In the genomic region with DNA sequence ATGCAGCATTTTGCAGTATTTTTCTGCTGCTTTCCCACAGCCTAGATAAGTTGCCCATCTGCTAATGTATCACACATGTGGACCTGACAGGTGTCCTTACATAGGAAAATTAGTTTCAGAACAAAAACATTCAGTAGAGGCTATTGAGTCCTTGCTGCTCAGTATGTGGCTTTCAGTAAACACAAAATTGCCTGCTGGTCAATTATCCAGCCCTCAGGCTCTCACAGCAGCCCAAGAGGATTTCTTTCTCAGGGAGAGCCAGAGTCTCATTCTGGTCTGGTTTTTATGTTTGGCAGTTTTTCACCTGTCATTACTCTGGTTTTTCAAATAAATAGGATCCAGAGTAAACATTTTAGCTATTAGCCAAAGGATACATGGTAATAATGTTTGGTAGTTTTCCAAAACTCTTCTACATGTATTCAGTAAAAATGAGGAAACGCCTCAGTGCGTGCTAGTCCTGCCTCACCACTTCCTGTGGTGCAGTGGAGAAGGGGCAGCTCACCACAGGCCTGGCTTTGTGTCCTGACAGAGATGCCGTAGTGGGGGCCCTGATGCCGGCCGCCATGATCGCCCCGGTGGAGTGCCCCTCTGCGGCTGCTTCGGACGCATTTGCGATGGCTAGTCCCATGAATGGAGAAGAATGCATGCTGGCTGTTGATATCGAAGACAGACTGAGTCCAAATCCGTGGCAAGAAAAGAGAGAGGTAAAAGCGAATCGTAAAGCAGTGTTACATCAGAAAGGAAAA, we compare ENCODE assay signal across 8 cellular contexts.
A peak's percentile ranks its signal among the peaks of the same experiment; 100 is the strongest.
DNase-seq lines count a peak whose midpoint lies in the region; ATAC-seq and TF ChIP-seq lines count a peak whose summit lies in the region.
"Not testable (repeated sequence)": the region's sequence is repeated elsewhere in the genome, so short reads cannot be mapped to it uniquely, and the experiment has no call there.

No MANE protein-coding gene starts in this region.

- H3K27me3 ChIP-seq in dorsolateral prefrontal cortex; naive thymus-derived CD4-positive, alpha-beta T cell (ENCODE audit: control insufficient read depth in 2 of 2, insufficient read depth in 2 of 2, low read length in 2 of 2): not testable (repeated sequence)

- H3K9me3 Mint-ChIP-seq in naive thymus-derived CD4-positive, alpha-beta T cell: not testable (repeated sequence)

- peak; percentile 42 for DNase-seq in GF-D8 (lab: John Stamatoyannopoulos, UW)
- DNase-seq in NCI-H128 (lab: John Stamatoyannopoulos, UW; ENCODE audit: unreplicated experiment): peak; percentile 5
- DNase-seq in OCI-M1 (lab: John Stamatoyannopoulos, UW): peak; percentile 88
- DNase-seq in activated CD8-positive, alpha-beta memory T cell treated with anti-CD3 and anti-CD28 coated beads, Interleukin-2, amount 50 U/mL, for 4 hours: peak; percentile 52
- DNase-seq in dorsolateral prefrontal cortex: peak in 2 of 10 donors; percentile 19 to 36
- peak in 6 of 9 donors; percentile 21 to 67 (median 38) for DNase-seq in naive thymus-derived CD4-positive, alpha-beta T cell
- peak in 4 of 6 experiments; percentile 11 to 24 (median 20) for DNase-seq in stimulated activated naive CD4-positive, alpha-beta T cell (lab: John Stamatoyannopoulos, UW)

- intact Hi-C loops in dorsolateral prefrontal cortex (cut with DNase I); naive thymus-derived CD4-positive, alpha-beta T cell (cut with micrococcal nuclease): not testable (repeated sequence)

- H3K4me1 ChIP-seq in naive thymus-derived CD4-positive, alpha-beta T cell (ENCODE audit: control insufficient read depth in 2 of 2, insufficient read depth in 2 of 2, low read length in 2 of 2): not testable (repeated sequence)

- peak overlapping the region in 8 of 9 donors; percentile 76 to 96 (median 92) for H3K27ac Mint-ChIP-seq in naive thymus-derived CD4-positive, alpha-beta T cell

- not testable (repeated sequence) for H3K27ac ChIP-seq in dorsolateral prefrontal cortex
- H3K27ac ChIP-seq in naive thymus-derived CD4-positive, alpha-beta T cell (ENCODE audit: low read depth, low read length): peak overlapping the region; percentile 61

- ATAC-seq in HG02642 (IDR thresholded peaks at IDR 0.05; ENCODE audit: poor library complexity, unreplicated experiment): peak; percentile 98
- ATAC-seq in naive thymus-derived CD4-positive, alpha-beta T cell: peak; percentile 97

- H3K27me3 Mint-ChIP-seq in naive thymus-derived CD4-positive, alpha-beta T cell: not testable (repeated sequence)

- H3K36me3 Mint-ChIP-seq in naive thymus-derived CD4-positive, alpha-beta T cell: peaks cover 0 to 12% (median 3%) of the 10 kb centered on the region in 5 donors

- peak overlapping the region in 9 of 10 donors; percentile 88 to 97 (median 94) for H3K4me3 Mint-ChIP-seq in naive thymus-derived CD4-positive, alpha-beta T cell

- peak overlapping the region in 40 of 59 donors; percentile 0 to 59 (median 32) for H3K4me3 ChIP-seq in dorsolateral prefrontal cortex
- peak overlapping the region; percentile 62 for H3K4me3 ChIP-seq in naive thymus-derived CD4-positive, alpha-beta T cell (ENCODE audit: low read length)

- TF ChIP-seq CTCF in dorsolateral prefrontal cortex (IDR thresholded peaks at IDR 0.05 in 54 of 56, conservative IDR thresholded peaks at IDR 0.05 in 2 of 56; ENCODE audit: low read depth in 1 of 56, partially characterized antibody in 56 of 56): not testable (repeated sequence)

- POLR2A ChIA-PET in naive thymus-derived CD4-positive, alpha-beta T cell (lab: Charles Lee): not testable (repeated sequence)

- not testable (repeated sequence) for H3K9me3 ChIP-seq in naive thymus-derived CD4-positive, alpha-beta T cell (ENCODE audit: control insufficient read depth in 2 of 3, low read length in 3 of 3)

- not testable (repeated sequence) for H3K36me3 ChIP-seq in naive thymus-derived CD4-positive, alpha-beta T cell (ENCODE audit: control insufficient read depth in 2 of 3, insufficient read depth in 3 of 3, low read length in 3 of 3)

- peaks cover 4 to 40% (median 15%) of the 10 kb centered on the region in 7 donors for H3K4me1 Mint-ChIP-seq in naive thymus-derived CD4-positive, alpha-beta T cell

- CTCF ChIA-PET in naive thymus-derived CD4-positive, alpha-beta T cell (lab: Charles Lee): not testable (repeated sequence)
